8 cellular contexts compared by ENCODE assay signal in genomic region chr2:10832228-10832936, GRCh38.
DNase-seq lines count a peak whose midpoint lies in the region; ATAC-seq, FAIRE-seq and TF ChIP-seq lines count a peak whose summit lies in the region.

No MANE protein-coding gene starts in this region.

- in situ Hi-C loops in T47D (cut with HindIII; ENCODE audit: low pct_unique_long_range_greater_than_20kb, low sequenced_read_pairs), result no loop called here

- DNase-seq in AG04449 (ENCODE audit: low read depth, low spot score), result peak; percentile 7
- DNase-seq in NCI-H2171 (lab: John Stamatoyannopoulos, UW), result peak; percentile 91
- DNase-seq in T47D (ENCODE audit: low read depth in 1 of 2, low spot score in 1 of 2), result peak; percentile 53 to 80
- DNase-seq in stimulated activated CD4-positive, alpha-beta T cell treated with anti-CD3 and anti-CD28 coated beads, Interleukin-15, amount 100 ng/mL, for 48 hours (ENCODE audit: low read depth in 2 of 2), result peak; percentile 58 to 77

- FAIRE-seq in islet of Langerhans (lab: Jason Lieb, UNC), result peak; percentile 49

- CTCF ChIA-PET in AG04449 (lab: Yijun Ruan, JAX), result interaction anchor here (0.5 to 12.0 kb wide), 62 partner anchors 9 to 755 kb away, joined by 3 to 609 read pairs (median 4); partner anchors contain the start of genes KCNF1 and PDIA6

- TF ChIP-seq CTCF in AG04449 (IDR thresholded peaks at IDR 0.05; ENCODE audit: insufficient read depth, low read length, missing control alignments) (peak; percentile 96), WI38 (IDR thresholded peaks at IDR 0.05; ENCODE audit: low read depth, low read length) (peak; percentile 89)

- POLR2A ChIA-PET in AG04449 (lab: Yijun Ruan, JAX), result interaction anchor here (0.6 kb wide), 1 partner anchor 851 kb away, joined by 4 read pairs; no protein-coding TSS in a partner anchor

- no peak overlapping the region for H3K4me3 ChIP-seq in AG04449 (ENCODE audit: low read depth, low read length)
- H3K4me3 ChIP-seq in WI38 (ENCODE audit: low read depth, low read length), result no peak overlapping the region

- ATAC-seq in GM18858 (IDR thresholded peaks at IDR 0.05; ENCODE audit: unreplicated experiment), result peak; percentile 94
- ATAC-seq in HG03103 (IDR thresholded peaks at IDR 0.05; ENCODE audit: low read depth, unreplicated experiment), result peak; percentile 76

Comparison
In these comparisons a context has a peak if more than half of its experiments do, and no peak if none do; other contexts are left out.
1. DNase-seq: peak in every context shown above with its lines; median percentile 91 in NCI-H2171; 68 in stimulated activated CD4-positive, alpha-beta T cell treated with anti-CD3 and anti-CD28 coated beads, Interleukin-15, amount 100 ng/mL, for 48 hours; 66 in T47D; 7 in AG04449.